17 cellular contexts compared by ENCODE assay signal in the genomic region with DNA sequence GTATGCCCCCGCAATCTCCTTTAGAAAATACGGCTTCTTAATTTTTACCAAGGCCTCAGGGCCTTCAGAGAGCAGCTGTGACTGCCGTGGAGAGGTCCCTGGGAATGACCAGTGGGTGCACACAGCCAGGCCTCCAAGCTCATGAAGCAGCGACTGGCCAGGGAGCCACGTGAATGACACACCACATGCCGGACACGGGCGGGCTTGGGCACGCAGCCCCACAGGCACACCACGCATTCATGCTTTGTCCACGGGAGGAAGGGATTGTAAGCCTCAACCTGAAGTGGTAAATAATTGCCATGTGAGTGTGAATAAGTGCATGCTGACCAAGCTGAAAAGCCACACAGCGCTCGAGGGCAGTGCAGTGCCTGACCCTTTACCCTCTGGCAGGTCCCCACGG.
DNase-seq lines count a peak whose midpoint lies in the region; ATAC-seq and TF ChIP-seq lines count a peak whose summit lies in the region.
"Had no signal": no experiment of that assay in that cellular context is flagged by ENCODE, and none has a peak within 500 bp of the region (broad histone marks: within the 10 kb centered on the region; RNA-seq: fewer than 3 reads in every experiment).

No MANE protein-coding gene starts in this region.

- peak; percentile 13 for DNase-seq in activated CD8-positive, alpha-beta memory T cell treated with anti-CD3 and anti-CD28 coated beads for 24 hours
- DNase-seq in activated CD8-positive, alpha-beta memory T cell treated with anti-CD3 and anti-CD28 coated beads, Interleukin-2, amount 50 U/mL, for 48 hours, result no peak
- DNase-seq in endodermal cell (no peak), neural crest cell (ENCODE audit: low read depth, low spot score) (no peak), DMS 273 treated with DMSO at 0.1 percent for 48 hours (lab: John Stamatoyannopoulos, UW) (no peak)
- no peak for DNase-seq in stimulated activated naive B cell treated with anti-CD40 and anti-IgM and Interleukin-4, amounts not matched to agents 10 μg/mL and 1 μg/mL and 100 μg/mL, for 72 hours
- DNase-seq: CD4-positive, alpha-beta memory T cell; DMS53; EL; GOT3; NCI-H1092 treated with DMSO at 0.1 percent for 48 hours; NCI-H2081; Peyer's patch had no signal

- no peak for ATAC-seq in stimulated activated naive B cell treated with anti-CD40 and anti-IgM and Interleukin-4, amounts not matched to agents 10 μg/mL and 1 μg/mL and 100 μg/mL, for 72 hours (replicated peaks)
- ATAC-seq in GM18502 (IDR thresholded peaks at IDR 0.05; ENCODE audit: poor library complexity, unreplicated experiment), result no peak
- no peak for ATAC-seq in activated T-helper 17 cell treated with anti-CD3 and anti-CD28 coated beads, Interleukin-2, amount 50 U/mL, for 72 hours (replicated peaks)
- ATAC-seq: GM12878 had no signal

- H3K9ac ChIP-seq in endodermal cell (ENCODE audit: extremely low read depth, low read length, poor library complexity, severe bottlenecking), result no peak overlapping the region

- H3K4me3 Mint-ChIP-seq in endodermal cell, result no peak overlapping the region
- H3K4me3 Mint-ChIP-seq in neural crest cell, result peak overlapping the region; percentile 24
- H3K4me3 Mint-ChIP-seq in stimulated activated naive B cell treated with anti-CD40 and anti-IgM and Interleukin-4, amounts not matched to agents 10 μg/mL and 1 μg/mL and 100 μg/mL, for 72 hours, result peak overlapping the region; percentile 21 to 56
- H3K4me3 Mint-ChIP-seq in activated T-helper 17 cell treated with anti-CD3 and anti-CD28 coated beads, Interleukin-2, amount 50 U/mL, for 72 hours, result no peak overlapping the region
- H3K4me3 Mint-ChIP-seq: CD4-positive, alpha-beta memory T cell had no signal

- H3K4me1 ChIP-seq in endodermal cell (ENCODE audit: control insufficient read depth, insufficient read depth, low read length), result no peaks in the 10 kb centered on the region
- H3K4me1 ChIP-seq: Peyer's patch had no signal

- no peak for TF ChIP-seq CTCF in endodermal cell (conservative IDR thresholded peaks at IDR 0.05)
- TF ChIP-seq CTCF in neural crest cell (conservative IDR thresholded peaks at IDR 0.05), result no peak

- H3K4me1 Mint-ChIP-seq in endodermal cell (no peaks in the 10 kb centered on the region), neural crest cell (peaks cover 24% of the 10 kb centered on the region)
- H3K4me1 Mint-ChIP-seq in stimulated activated naive B cell treated with anti-CD40 and anti-IgM and Interleukin-4, amounts not matched to agents 10 μg/mL and 1 μg/mL and 100 μg/mL, for 72 hours, result peaks cover 55 to 74% of the 10 kb centered on the region in 2 donors
- H3K4me1 Mint-ChIP-seq in activated T-helper 17 cell treated with anti-CD3 and anti-CD28 coated beads, Interleukin-2, amount 50 U/mL, for 72 hours, result peaks cover 14% of the 10 kb centered on the region

- H3K27ac Mint-ChIP-seq in endodermal cell, result peak overlapping the region; percentile 64
- peak overlapping the region; percentile 78 for H3K27ac Mint-ChIP-seq in neural crest cell (ENCODE audit: unreplicated experiment)
- peak overlapping the region; percentile 80 for H3K27ac Mint-ChIP-seq in stimulated activated naive B cell treated with anti-CD40 and anti-IgM and Interleukin-4, amounts not matched to agents 10 μg/mL and 1 μg/mL and 100 μg/mL, for 72 hours
- H3K27ac Mint-ChIP-seq in activated T-helper 17 cell treated with anti-CD3 and anti-CD28 coated beads, Interleukin-2, amount 50 U/mL, for 72 hours, result no peak overlapping the region

- peaks cover 26% of the 10 kb centered on the region for H3K36me3 Mint-ChIP-seq in endodermal cell (ENCODE audit: low read depth)
- H3K36me3 Mint-ChIP-seq in neural crest cell (ENCODE audit: low read depth), result peaks cover 10% of the 10 kb centered on the region
- H3K36me3 Mint-ChIP-seq in stimulated activated naive B cell treated with anti-CD40 and anti-IgM and Interleukin-4, amounts not matched to agents 10 μg/mL and 1 μg/mL and 100 μg/mL, for 72 hours, result peaks cover 37 to 50% of the 10 kb centered on the region in 2 donors
- peaks cover 53% of the 10 kb centered on the region for H3K36me3 Mint-ChIP-seq in activated T-helper 17 cell treated with anti-CD3 and anti-CD28 coated beads, Interleukin-2, amount 50 U/mL, for 72 hours (ENCODE audit: low read depth)

- no peaks in the 10 kb centered on the region for H3K27me3 Mint-ChIP-seq in endodermal cell (ENCODE audit: insufficient read depth)
- no peaks in the 10 kb centered on the region for H3K27me3 Mint-ChIP-seq in neural crest cell (ENCODE audit: low read depth)
- no peaks in the 10 kb centered on the region for H3K27me3 Mint-ChIP-seq in stimulated activated naive B cell treated with anti-CD40 and anti-IgM and Interleukin-4, amounts not matched to agents 10 μg/mL and 1 μg/mL and 100 μg/mL, for 72 hours
- H3K27me3 Mint-ChIP-seq in activated T-helper 17 cell treated with anti-CD3 and anti-CD28 coated beads, Interleukin-2, amount 50 U/mL, for 72 hours, result no peaks in the 10 kb centered on the region
- H3K27me3 Mint-ChIP-seq: CD4-positive, alpha-beta memory T cell had no signal

- no peaks in the 10 kb centered on the region for H3K9me3 ChIP-seq in endodermal cell (ENCODE audit: control insufficient read depth, low read length)
- H3K9me3 ChIP-seq: Peyer's patch had no signal

- H3K4me3 ChIP-seq in endodermal cell (ENCODE audit: low read length), result no peak overlapping the region
- H3K4me3 ChIP-seq: GM12878, Peyer's patch had no signal

- no peaks in the 10 kb centered on the region for H3K27me3 ChIP-seq in endodermal cell (ENCODE audit: control insufficient read depth, insufficient read depth, low read length, poor library complexity, severe bottlenecking)
- H3K27me3 ChIP-seq: Peyer's patch had no signal

- H3K9me3 Mint-ChIP-seq in endodermal cell (no peaks in the 10 kb centered on the region), neural crest cell (no peaks in the 10 kb centered on the region)
- peaks cover 0 to 2% of the 10 kb centered on the region in 2 donors for H3K9me3 Mint-ChIP-seq in stimulated activated naive B cell treated with anti-CD40 and anti-IgM and Interleukin-4, amounts not matched to agents 10 μg/mL and 1 μg/mL and 100 μg/mL, for 72 hours
- H3K9me3 Mint-ChIP-seq in activated T-helper 17 cell treated with anti-CD3 and anti-CD28 coated beads, Interleukin-2, amount 50 U/mL, for 72 hours, result no peaks in the 10 kb centered on the region

- H3K27ac ChIP-seq in endodermal cell (ENCODE audit: low read depth, low read length), result peak overlapping the region; percentile 74
- H3K27ac ChIP-seq: 22Rv1, Peyer's patch had no signal

- 95 to 96% methylated on average over 12 to 14 of the region's 14 CpGs for WGBS in endodermal cell (ENCODE audit: insufficient coverage in 1 of 2, insufficient read length in 1 of 2), 2 experiments

- H3K36me3 ChIP-seq in endodermal cell (ENCODE audit: control insufficient read depth, insufficient read depth, low read length), result peaks cover 12% of the 10 kb centered on the region

Comparison
In these comparisons a context has a peak if more than half of its experiments do, and no peak if none do; other contexts are left out.
1. H3K4me3 Mint-ChIP-seq: peak in neural crest cell (single experiment) and stimulated activated naive B cell treated with anti-CD40 and anti-IgM and Interleukin-4, amounts not matched to agents 10 μg/mL and 1 μg/mL and 100 μg/mL, for 72 hours (2 of 2); none in endodermal cell (single experiment) and activated T-helper 17 cell treated with anti-CD3 and anti-CD28 coated beads, Interleukin-2, amount 50 U/mL, for 72 hours (single experiment).